Comparison of ENCODE assay signal across 9 cellular contexts in genomic region chr19:46599716-46600392, GRCh38. TPM values are rescaled to one million over a fixed set of nuclear protein-coding genes. Genes with fewer than 3 reads are reported as not detected.
DNase-seq lines count a peak whose midpoint lies in the region; ATAC-seq, FAIRE-seq and TF ChIP-seq lines count a peak whose summit lies in the region.
"Had no signal": no experiment of that assay in that cellular context is flagged by ENCODE, and none has a peak within 500 bp of the region (broad histone marks: within the 10 kb centered on the region; RNA-seq: fewer than 3 reads in every experiment).

No MANE protein-coding gene starts in this region.

- no peak for TF ChIP-seq CTCF in keratinocyte (optimal IDR thresholded peaks at IDR 0.05 in 1 of 3, IDR thresholded peaks at IDR 0.05 in 1 of 3, conservative IDR thresholded peaks at IDR 0.05 in 1 of 3; ENCODE audit: extremely low read depth in 1 of 3, insufficient read depth in 2 of 3, low read length in 3 of 3)

- no peaks in the 10 kb centered on the region for H3K27me3 ChIP-seq in keratinocyte (ENCODE audit: control insufficient read depth, extremely low read depth, insufficient read depth, low read length)

- peaks cover 2 to 8% of the 10 kb centered on the region in 2 experiments for H3K36me3 ChIP-seq in keratinocyte (ENCODE audit: control insufficient read depth in 2 of 2, extremely low read depth in 1 of 2, insufficient read depth in 2 of 2, low read length in 2 of 2)

- peaks cover 37% of the 10 kb centered on the region for H3K79me2 ChIP-seq in keratinocyte (ENCODE audit: control insufficient read depth, insufficient read depth, low read length)

- H3K27ac ChIP-seq in keratinocyte (ENCODE audit: control insufficient read depth, insufficient read depth, low read length) (peak overlapping the region; percentile 100), temporal lobe (ENCODE audit: low read depth, low read length) (peak overlapping the region; percentile 98)

- peak overlapping the region; percentile 85 for H3K4me2 ChIP-seq in keratinocyte (ENCODE audit: control insufficient read depth, extremely low read depth, insufficient read depth, low read depth, low read length)

- ATAC-seq in activated naive CD8-positive, alpha-beta T cell treated with anti-CD3 and anti-CD28 coated beads, Interleukin-2, amount 50 U/mL, for 24 hours = no peak
- ATAC-seq in GM21381 (IDR thresholded peaks at IDR 0.05; ENCODE audit: unreplicated experiment) = no peak
- ATAC-seq in HG03095 (IDR thresholded peaks at IDR 0.05; ENCODE audit: unreplicated experiment) = no peak

- H3K4me1 Mint-ChIP-seq in activated CD4-positive, alpha-beta T cell treated with anti-CD3 and anti-CD28 coated beads, Interleukin-2, amount 10 ng/mL, durations not matched to agents 7 days and 5 days = peaks cover 25% of the 10 kb centered on the region
- peaks cover 31% of the 10 kb centered on the region for H3K4me1 Mint-ChIP-seq in activated naive CD8-positive, alpha-beta T cell treated with anti-CD3 and anti-CD28 coated beads, Interleukin-2, amount 50 U/mL, for 24 hours

- H3K9me3 Mint-ChIP-seq in activated CD4-positive, alpha-beta T cell treated with anti-CD3 and anti-CD28 coated beads, Interleukin-2, amount 10 ng/mL, durations not matched to agents 7 days and 5 days = peaks cover 10% of the 10 kb centered on the region
- peaks cover 13% of the 10 kb centered on the region for H3K9me3 Mint-ChIP-seq in activated naive CD8-positive, alpha-beta T cell treated with anti-CD3 and anti-CD28 coated beads, Interleukin-2, amount 50 U/mL, for 24 hours

- H3K36me3 Mint-ChIP-seq in activated CD4-positive, alpha-beta T cell treated with anti-CD3 and anti-CD28 coated beads, Interleukin-2, amount 10 ng/mL, durations not matched to agents 7 days and 5 days (ENCODE audit: low read depth) = peaks cover 31% of the 10 kb centered on the region
- H3K36me3 Mint-ChIP-seq in activated naive CD8-positive, alpha-beta T cell treated with anti-CD3 and anti-CD28 coated beads, Interleukin-2, amount 50 U/mL, for 24 hours (ENCODE audit: low read depth) = peaks cover 16% of the 10 kb centered on the region

- dilution Hi-C loops in keratinocyte (cut with MboI; ENCODE audit: extremely low pct_ligation_motif_present, low sequenced_read_pairs) = no loop called here

- peaks cover 5% of the 10 kb centered on the region for H3K27me3 Mint-ChIP-seq in activated CD4-positive, alpha-beta T cell treated with anti-CD3 and anti-CD28 coated beads, Interleukin-2, amount 10 ng/mL, durations not matched to agents 7 days and 5 days
- no peaks in the 10 kb centered on the region for H3K27me3 Mint-ChIP-seq in activated naive CD8-positive, alpha-beta T cell treated with anti-CD3 and anti-CD28 coated beads, Interleukin-2, amount 50 U/mL, for 24 hours

- H4K20me1 ChIP-seq in keratinocyte (ENCODE audit: control insufficient read depth, extremely low read depth, insufficient read depth, low read length) = peaks cover 3% of the 10 kb centered on the region

- peak overlapping the region; percentile 66 to 99 (median 81) for H3K4me3 ChIP-seq in keratinocyte (ENCODE audit: control insufficient read depth in 2 of 3, extremely low read depth in 1 of 3, insufficient read depth in 2 of 3, low read depth in 1 of 3, low read length in 3 of 3)

- peak overlapping the region; percentile 95 for H3K4me3 Mint-ChIP-seq in activated CD4-positive, alpha-beta T cell treated with anti-CD3 and anti-CD28 coated beads, Interleukin-2, amount 10 ng/mL, durations not matched to agents 7 days and 5 days
- H3K4me3 Mint-ChIP-seq in activated naive CD8-positive, alpha-beta T cell treated with anti-CD3 and anti-CD28 coated beads, Interleukin-2, amount 50 U/mL, for 24 hours = peak overlapping the region; percentile 97

- H3K27ac Mint-ChIP-seq in activated CD4-positive, alpha-beta T cell treated with anti-CD3 and anti-CD28 coated beads, Interleukin-2, amount 10 ng/mL, durations not matched to agents 7 days and 5 days = peak overlapping the region; percentile 100
- H3K27ac Mint-ChIP-seq in activated naive CD8-positive, alpha-beta T cell treated with anti-CD3 and anti-CD28 coated beads, Interleukin-2, amount 50 U/mL, for 24 hours = peak overlapping the region; percentile 100

- FAIRE-seq in keratinocyte (lab: Jason Lieb, UNC) = no peak

- DNase-seq in activated CD4-positive, alpha-beta T cell treated with anti-CD3 and anti-CD28 coated beads, Interleukin-2, amount 10 ng/mL, durations not matched to agents 7 days and 5 days = peak; percentile 24
- DNase-seq in activated CD4-positive, alpha-beta T cell treated with anti-CD3 and anti-CD28 coated beads, Interleukin-2, amount 50 U/mL, for 1 hour = no peak
- no peak for DNase-seq in activated naive CD8-positive, alpha-beta T cell treated with anti-CD3 and anti-CD28 coated beads, Interleukin-2, amount 50 U/mL, for 24 hours
- no peak for DNase-seq in keratinocyte (ENCODE audit: low read depth, low spot score)
- DNase-seq in inferior parietal cortex (ENCODE audit: extremely low spot score) = no peak

- H3K9me3 ChIP-seq in keratinocyte (ENCODE audit: control insufficient read depth, low read depth, low read length) = no peaks in the 10 kb centered on the region

- H3K9me1 ChIP-seq in keratinocyte (ENCODE audit: control insufficient read depth, extremely low read depth, insufficient read depth, low read length) = no peaks in the 10 kb centered on the region

- H3K4me1 ChIP-seq in keratinocyte (ENCODE audit: control insufficient read depth, extremely low read depth, insufficient read depth, low read length) = peaks cover 13% of the 10 kb centered on the region

- peak overlapping the region; percentile 100 for H3K9ac ChIP-seq in keratinocyte (ENCODE audit: control insufficient read depth, extremely low read depth, insufficient read depth, low read length)

- CTCF ChIA-PET in activated CD4-positive, alpha-beta T cell treated with anti-CD3 and anti-CD28 coated beads, Interleukin-2, amount 10 ng/mL, durations not matched to agents 7 days and 5 days (lab: Charles Lee) = interaction anchor here (0.7 to 5.3 kb wide), 8 partner anchors 11 to 253 kb away, joined by 3 to 30 read pairs (median 8); partner anchors contain the start of genes DACT3 and PPP5C

- POLR2A ChIA-PET in activated CD4-positive, alpha-beta T cell treated with anti-CD3 and anti-CD28 coated beads, Interleukin-2, amount 10 ng/mL, durations not matched to agents 7 days and 5 days (lab: Charles Lee) = interaction anchor here (0.6 to 4.0 kb wide), 2 partner anchors 12 to 77 kb away, joined by 4 to 26 read pairs; no protein-coding TSS in a partner anchor

- peak overlapping the region; percentile 98 for H2AFZ ChIP-seq in keratinocyte (ENCODE audit: control insufficient read depth, low read length)

RNA-seq across cellular contexts. Expression of gene CALM3, which starts 1.3 kb away (rescaled TPM):
- 100 to 1,000 TPM; 700 to 784 TPM for total RNA-seq in activated CD4-positive, alpha-beta T cell treated with anti-CD3 and anti-CD28 coated beads, Interleukin-2, amount 10 ng/mL, durations not matched to agents 7 days and 5 days
- 245 to 556 TPM (median 411 TPM) in 3 replicates for polyA plus RNA-seq in keratinocyte
- polyA plus RNA-seq in keratinocyte (2011; ENCODE audit: low read depth) = 89.9 TPM
- polyA plus RNA-seq in keratinocyte (2011; cell fraction: cytosol; rRNA removed) = 302 and 508 TPM in 2 replicates
- polyA plus RNA-seq in keratinocyte (2011; cell fraction: nucleus; rRNA removed) = 219 and 253 TPM in 2 replicates
- 83.5 and 391 TPM in 2 replicates for polyA plus RNA-seq in keratinocyte (2012; ENCODE audit: low replicate concordance)
- 162 to 240 TPM (median 238 TPM) in 3 replicates for polyA minus RNA-seq in keratinocyte
- 171 TPM for polyA minus RNA-seq in keratinocyte (2011; cell fraction: cytosol; rRNA and poly(A)+ RNA removed)
- polyA minus RNA-seq in keratinocyte (2011; cell fraction: nucleus; rRNA and poly(A)+ RNA removed) = 34.4 and 50.8 TPM in 2 replicates
- total RNA-seq in temporal lobe = 257 TPM

RNA-seq across cellular contexts. Expression of gene PTGIR, which starts 25.0 kb away (rescaled TPM):
- 10 to 100 TPM; 14.0 to 14.7 TPM for total RNA-seq in activated CD4-positive, alpha-beta T cell treated with anti-CD3 and anti-CD28 coated beads, Interleukin-2, amount 10 ng/mL, durations not matched to agents 7 days and 5 days
- polyA plus RNA-seq in keratinocyte = 0.08 TPM in 1 of 3 replicates, not detected in the others
- not detected for polyA plus RNA-seq in keratinocyte (2011; ENCODE audit: low read depth)
- polyA plus RNA-seq in keratinocyte (2011; cell fraction: cytosol; rRNA removed) = not detected in 2 replicates
- polyA plus RNA-seq in keratinocyte (2011; cell fraction: nucleus; rRNA removed) = not detected in 2 replicates
- not detected in 2 replicates for polyA plus RNA-seq in keratinocyte (2012; ENCODE audit: low replicate concordance)
- polyA minus RNA-seq in keratinocyte = not detected in 3 replicates
- not detected for polyA minus RNA-seq in keratinocyte (2011; cell fraction: cytosol; rRNA and poly(A)+ RNA removed)
- not detected in 2 replicates for polyA minus RNA-seq in keratinocyte (2011; cell fraction: nucleus; rRNA and poly(A)+ RNA removed)
- 0.25 TPM for total RNA-seq in temporal lobe

RNA-seq across cellular contexts. Expression of gene GNG8, which starts 36.1 kb away (rescaled TPM):
- not detected for total RNA-seq in activated CD4-positive, alpha-beta T cell treated with anti-CD3 and anti-CD28 coated beads, Interleukin-2, amount 10 ng/mL, durations not matched to agents 7 days and 5 days
- not detected in 3 replicates for polyA plus RNA-seq in keratinocyte
- not detected for polyA plus RNA-seq in keratinocyte (2011; ENCODE audit: low read depth)
- not detected in 2 replicates for polyA plus RNA-seq in keratinocyte (2011; cell fraction: cytosol; rRNA removed)
- polyA plus RNA-seq in keratinocyte (2011; cell fraction: nucleus; rRNA removed) = not detected in 2 replicates
- polyA plus RNA-seq in keratinocyte (2012; ENCODE audit: low replicate concordance) = not detected in 2 replicates
- not detected in 3 replicates for polyA minus RNA-seq in keratinocyte
- polyA minus RNA-seq in keratinocyte (2011; cell fraction: cytosol; rRNA and poly(A)+ RNA removed) = not detected
- not detected in 2 replicates for polyA minus RNA-seq in keratinocyte (2011; cell fraction: nucleus; rRNA and poly(A)+ RNA removed)
- total RNA-seq in temporal lobe = not detected
- total RNA-seq: Daoy had no signal

Comparison
In these comparisons a context has a peak if more than half of its experiments do, and no peak if none do; other contexts are left out.
1. RNA of gene PTGIR, which starts 25.0 kb away (total RNA-seq): 14.0 to 14.7 TPM in activated CD4-positive, alpha-beta T cell treated with anti-CD3 and anti-CD28 coated beads, Interleukin-2, amount 10 ng/mL, durations not matched to agents 7 days and 5 days; 0.25 TPM in temporal lobe (single experiment); every median in the first group is over 10 times any median in the second.